22 cellular contexts compared by ENCODE assay signal in the genomic region with DNA sequence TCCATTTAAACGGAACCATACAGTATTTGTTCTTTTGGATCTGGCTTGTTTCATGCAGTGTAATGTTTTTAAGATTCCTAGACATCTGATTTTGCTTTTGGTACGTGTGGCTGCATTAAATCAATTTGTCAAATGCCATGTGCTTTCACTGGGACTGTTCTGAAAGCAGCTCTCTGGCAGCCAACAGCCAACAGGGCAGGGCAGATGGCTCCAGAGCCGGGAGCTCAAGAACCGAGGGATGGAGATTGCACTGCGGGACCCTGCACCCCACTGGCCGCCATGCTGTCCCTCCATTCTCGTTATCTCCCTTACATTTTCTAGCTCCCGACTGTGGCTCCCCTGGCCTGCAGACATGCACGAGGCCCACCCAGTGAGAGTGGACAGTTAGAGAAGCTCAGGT.
"Had no signal": no experiment of that assay in that cellular context is flagged by ENCODE, and none has a peak within 500 bp of the region (broad histone marks: within the 10 kb centered on the region; RNA-seq: fewer than 3 reads in every experiment).

No MANE protein-coding gene starts in this region.

- H3K4me1 ChIP-seq: SJSA1 had no signal

- H3K36me3 ChIP-seq: MG63, SJSA1 had no signal

- H3K27ac ChIP-seq: SJSA1, SK-N-MC had no signal

- H3K27me3 ChIP-seq: MG63 had no signal

- H3K9me3 ChIP-seq: MG63, SJSA1 had no signal

- H3K4me3 ChIP-seq: MG63, SJSA1, SK-N-MC had no signal

- DNase-seq: Karpas-422, KG1, MG63, NCI-H1092, NCI-H1105 treated with DMSO at 0.1 percent for 48 hours, NCI-H1436, NCI-H187, NCI-H2029, NCI-H2081 treated with DMSO at 0.1 percent for 48 hours, NCI-H2171, NCI-H226, NCI-H446, NCI-H510A, NCI-H524 treated with DMSO at 0.1 percent for 48 hours, NCI-H69, NCI-H774, Right ventricle myocardium superior, RPMI8226, SIG-M5, T-helper 1 cell had no signal
